8 cellular contexts compared by ENCODE assay signal in the genomic region with DNA sequence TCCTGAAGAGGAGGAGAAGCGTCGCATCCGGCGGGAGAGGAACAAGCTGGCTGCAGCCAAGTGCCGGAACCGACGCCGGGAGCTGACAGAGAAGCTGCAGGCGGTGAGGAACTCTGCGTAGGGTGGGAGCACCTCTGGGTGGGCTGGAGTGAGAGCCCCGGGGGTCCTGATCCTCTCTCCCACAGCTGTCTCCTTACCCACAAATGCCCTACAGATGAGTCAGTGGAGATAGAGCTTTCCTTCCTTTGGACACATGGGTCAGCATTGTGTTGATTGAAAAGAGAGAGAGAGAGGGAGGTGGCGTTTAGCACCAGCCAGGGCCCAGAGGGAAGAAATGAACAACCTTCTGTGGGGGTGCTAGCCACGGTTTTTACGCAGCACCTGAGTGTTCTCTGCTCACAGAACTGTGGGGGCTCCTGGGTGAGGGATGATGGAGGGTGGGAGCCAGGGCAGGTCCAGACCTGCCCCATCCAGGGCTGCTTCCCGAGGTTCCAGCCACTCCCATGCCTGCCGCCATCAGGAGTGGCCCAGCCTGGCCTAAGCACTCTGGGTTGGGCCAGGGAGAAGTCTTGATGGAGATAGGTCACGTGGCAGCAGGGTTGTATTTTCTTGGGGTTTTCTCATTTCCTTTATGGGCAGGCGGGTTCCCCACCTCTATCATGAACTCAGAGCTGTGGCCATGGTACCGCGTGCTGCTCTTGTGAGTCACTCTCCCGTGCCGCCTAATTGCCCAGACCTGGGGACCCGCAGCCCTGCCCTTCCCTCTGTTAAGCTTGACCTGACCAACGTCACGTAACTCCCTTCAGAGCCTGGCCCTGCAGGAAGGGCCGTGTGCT. TPM values are rescaled to one million over a fixed set of nuclear protein-coding genes. Genes with fewer than 3 reads are reported as not detected.
DNase-seq lines count a peak whose midpoint lies in the region; FAIRE-seq and TF ChIP-seq lines count a peak whose summit lies in the region.

No MANE protein-coding gene starts in this region.

- H3K79me2 ChIP-seq in GM23248 (ENCODE audit: insufficient read depth) (peaks cover 97% of the 10 kb centered on the region), smooth muscle cell (ENCODE audit: low read depth) (peaks cover 55% of the 10 kb centered on the region)

- H3K4me3 ChIP-seq in GM23248 (no peak overlapping the region), smooth muscle cell (no peak overlapping the region)

- H3K36me3 ChIP-seq in GM23248 (ENCODE audit: low read depth), result peaks cover 82% of the 10 kb centered on the region
- peaks cover 13% of the 10 kb centered on the region for H3K36me3 ChIP-seq in smooth muscle cell (ENCODE audit: low read depth)

- no peak for FAIRE-seq in GM19239 (lab: Jason Lieb, UNC)

- no peak overlapping the region for H3K4me2 ChIP-seq in GM23248 (ENCODE audit: unreplicated experiment)
- H3K4me2 ChIP-seq in smooth muscle cell, result peak overlapping the region; percentile 25

- H4K20me1 ChIP-seq in GM23248 (ENCODE audit: insufficient read depth), result peaks cover under 1% of the 10 kb centered on the region; the same call in 1 of the 2 replicates
- peaks cover 100% of the 10 kb centered on the region for H4K20me1 ChIP-seq in smooth muscle cell (ENCODE audit: low read depth)

- in situ Hi-C loops in GM23248 (cut with MboI), result no loop called here

- TF ChIP-seq CTCF in smooth muscle cell (IDR thresholded peaks at IDR 0.05; ENCODE audit: borderline replicate concordance, insufficient read depth, poor library complexity, severe bottlenecking), result no peak

- DNase-seq in GM23248 (peak; percentile 47), smooth muscle cell (lab: John Stamatoyannopoulos, UW; ENCODE audit: unreplicated experiment) (no peak), GM19239 (ENCODE audit: insufficient read length, low spot score) (no peak), DMS 273 treated with DMSO at 0.1 percent for 48 hours (lab: John Stamatoyannopoulos, UW) (no peak), RKO (ENCODE audit: low spot score) (no peak), dedifferentiated amniotic fluid mesenchymal stem cell (ENCODE audit: extremely low spot score) (no peak)
- peak; percentile 79 for DNase-seq in activated CD4-positive, alpha-beta T cell treated with anti-CD3 and anti-CD28 coated beads for 48 hours
- peak; percentile 63 for DNase-seq in effector CD4-positive, alpha-beta T cell

- H3K9me2 ChIP-seq in GM23248 (ENCODE audit: insufficient read depth), result no peaks in the 10 kb centered on the region

- H3K9me3 ChIP-seq in GM23248 (ENCODE audit: low read depth) (no peaks in the 10 kb centered on the region), smooth muscle cell (replicated peaks; ENCODE audit: low read depth) (no peaks in the 10 kb centered on the region)

- no peak overlapping the region for H2AFZ ChIP-seq in GM23248
- H2AFZ ChIP-seq in smooth muscle cell (ENCODE audit: low read depth), result no peak overlapping the region

- 81 to 86% methylated on average over 23 to 26 of the region's 26 CpGs for WGBS in GM23248 (ENCODE audit: low coverage in 1 of 2, low lambda C conversion rate in 2 of 2, missing lambda C conversion rate in 2 of 2), 2 experiments
- 66% methylated on average over 26 of the region's 26 CpGs for WGBS in smooth muscle cell (ENCODE audit: low lambda C conversion rate)

- H3K9ac ChIP-seq in GM23248 (0 out of 2 replicates have a peak overlapping the region, but pooled peaks have one; percentile 21), smooth muscle cell (ENCODE audit: low read depth) (peak overlapping the region; percentile 48)

- peak overlapping the region; percentile 48 for H3K27ac ChIP-seq in GM23248
- H3K27ac ChIP-seq in smooth muscle cell (ENCODE audit: low read depth), result peak overlapping the region; percentile 91

- no peaks in the 10 kb centered on the region for H3K27me3 ChIP-seq in GM23248 (replicated peaks; ENCODE audit: insufficient read depth)
- no peaks in the 10 kb centered on the region for H3K27me3 ChIP-seq in smooth muscle cell (ENCODE audit: low read depth)

- H3F3A ChIP-seq in GM23248 (ENCODE audit: insufficient read depth), result peaks cover 63% of the 10 kb centered on the region
- peaks cover 52% of the 10 kb centered on the region for H3F3A ChIP-seq in smooth muscle cell (ENCODE audit: low read depth)

- H3K4me1 ChIP-seq in GM23248 (ENCODE audit: insufficient read depth) (peaks cover 14% of the 10 kb centered on the region), smooth muscle cell (ENCODE audit: low read depth) (no peaks in the 10 kb centered on the region)

RNA-seq across cellular contexts. Expression of gene FOSL2, which starts 16.3 kb away (rescaled TPM):
- total RNA-seq in GM23248 (2014; rRNA removed; shearing (Covaris generic)), result 78.0 and 83.5 TPM in 2 replicates
- polyA plus RNA-seq in GM23248 (2016; fragmentation: Nextera tagmentation; extraction: Ambion mirVana) (42.4 and 45.0 TPM in 2 replicates), smooth muscle cell (70.8 and 72.6 TPM in 2 replicates)
- total RNA-seq in smooth muscle cell, result 106 and 120 TPM in 2 replicates

Comparison
In these comparisons a context has a peak if more than half of its experiments do, and no peak if none do; other contexts are left out.
1. DNase-seq: peak in GM23248 (single experiment), activated CD4-positive, alpha-beta T cell treated with anti-CD3 and anti-CD28 coated beads for 48 hours (single experiment) and effector CD4-positive, alpha-beta T cell (single experiment); none in smooth muscle cell (single experiment), GM19239 (single experiment), DMS 273 treated with DMSO at 0.1 percent for 48 hours (single experiment), RKO (single experiment) and dedifferentiated amniotic fluid mesenchymal stem cell (single experiment).